ENCODE assay signal across 26 cellular contexts in genomic region chr1:55773189-55773940, GRCh38.
"Had no signal": no experiment of that assay in that cellular context is flagged by ENCODE, and none has a peak within 500 bp of the region (broad histone marks: within the 10 kb centered on the region; RNA-seq: fewer than 3 reads in every experiment).

No MANE protein-coding gene starts in this region.

- DNase-seq: activated CD4-positive, alpha-beta T cell treated with anti-CD3 and anti-CD28 coated beads for 4 hours; activated CD4-positive, alpha-beta T cell treated with anti-CD3 and anti-CD28 coated beads, Interleukin-2, amount 50 U/mL, for 48 hours; activated CD4-positive, CD25-positive, alpha-beta regulatory T cell; activated CD8-positive, alpha-beta memory T cell treated with anti-CD3 and anti-CD28 coated beads, Interleukin-2, amount 50 U/mL, for 4 hours; activated gamma-delta T cell treated with Interleukin-2 at 50 U/mL for 16 hours; activated T-cell treated with anti-CD3 and anti-CD28 coated beads, Interleukin-2, amount 50 U/mL, for 24 hours; aorta; cortex of kidney; effector memory CD8-positive, alpha-beta T cell; erythroblast; left cardiac atrium; left ventricle myocardium superior; mucosa of descending colon; sigmoid colon; stimulated activated CD4-positive, alpha-beta T cell treated with anti-CD3 and anti-CD28 coated beads, Interleukin-15, amount 100 ng/mL, for 24 hours; stimulated activated CD4-positive, alpha-beta T cell treated with anti-CD3 and anti-CD28 coated beads, Interleukin-2, amount 100 ng/mL, for 24 hours; stimulated activated naive B cell treated with anti-CD40 and anti-IgM and Interleukin-4, amounts not matched to agents 10 μg/mL and 1 μg/mL and 100 μg/mL, for 72 hours; stomach; T-cell; thyroid gland; upper lobe of left lung had no signal

- H3K27ac ChIP-seq: hepatocyte, stomach, thyroid gland, upper lobe of left lung, vagina had no signal

- H3K79me2 ChIP-seq: hepatocyte had no signal

- H3K4me3 ChIP-seq: gastroesophageal sphincter, hepatocyte, mucosa of descending colon, sigmoid colon, stomach, thyroid gland, upper lobe of left lung, vagina had no signal

- H3K9me3 ChIP-seq: mucosa of descending colon, sigmoid colon, thyroid gland, upper lobe of left lung, vagina had no signal

- H3K4me1 ChIP-seq: gastroesophageal sphincter, sigmoid colon, stomach, thyroid gland, upper lobe of left lung, vagina had no signal

- H3K4me2 ChIP-seq: hepatocyte had no signal

- H3K36me3 ChIP-seq: gastroesophageal sphincter, sigmoid colon, stomach, thyroid gland, upper lobe of left lung, vagina had no signal

- H2AFZ ChIP-seq: hepatocyte had no signal

- H3K27me3 ChIP-seq: gastroesophageal sphincter, hepatocyte, sigmoid colon, stomach, thyroid gland, upper lobe of left lung, vagina had no signal

- ATAC-seq: activated naive CD4-positive, alpha-beta T cell treated with anti-CD3 and anti-CD28 coated beads, Interleukin-2, amount 50 U/mL, for 72 hours; effector memory CD8-positive, alpha-beta T cell; gastroesophageal sphincter; left cardiac atrium; left ventricle myocardium superior; mucosa of descending colon; natural killer cell treated with Interleukin-12 subunit alpha and Interleukin-12 subunit beta and Interleukin-15 and Interleukin-18, amount 100 ng/mL, for 72 hours; stimulated activated naive B cell treated with anti-CD40 and anti-IgM and Interleukin-4, amounts not matched to agents 10 μg/mL and 1 μg/mL and 100 μg/mL, for 72 hours; T-cell had no signal
